ENCODE assay signal across 19 cellular contexts in the genomic region with DNA sequence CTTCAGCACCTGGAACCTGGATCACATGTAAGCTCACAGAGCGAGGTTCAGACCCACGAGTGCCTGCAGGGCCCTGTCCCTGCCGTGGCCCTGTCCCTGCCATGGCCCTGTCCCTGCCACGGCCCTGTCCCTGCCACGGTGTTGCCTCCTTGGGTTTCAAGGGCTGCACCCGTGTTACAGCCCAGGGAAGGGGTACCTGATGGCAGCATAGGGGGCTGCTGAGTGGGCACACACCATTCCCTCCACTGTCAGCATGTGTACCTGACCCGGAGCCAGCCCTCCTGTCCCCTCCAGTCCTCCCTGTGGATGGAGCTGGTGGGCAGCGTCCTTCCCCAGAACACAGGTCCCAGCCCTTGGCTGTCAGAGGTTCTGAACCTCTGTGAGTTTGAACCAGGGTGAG. TPM values are rescaled to one million over a fixed set of nuclear protein-coding genes. Genes with fewer than 3 reads are reported as not detected.
DNase-seq lines count a peak whose midpoint lies in the region; ATAC-seq and TF ChIP-seq lines count a peak whose summit lies in the region.
"Had no signal": no experiment of that assay in that cellular context is flagged by ENCODE, and none has a peak within 500 bp of the region (broad histone marks: within the 10 kb centered on the region; RNA-seq: fewer than 3 reads in every experiment).

No MANE protein-coding gene starts in this region.

- no peak overlapping the region for H2BK12ac ChIP-seq in neuronal stem cell (ENCODE audit: low read length)

- no peaks in the 10 kb centered on the region for H3K9me3 Mint-ChIP-seq in chondrocyte (ENCODE audit: low read depth)
- H3K9me3 Mint-ChIP-seq: CD4-positive, alpha-beta T cell; CD8-positive, alpha-beta T cell had no signal

- H3K79me1 ChIP-seq in neuronal stem cell (ENCODE audit: low read depth, low read length): no peaks in the 10 kb centered on the region

- TF ChIP-seq CTCF in chondrocyte (IDR thresholded peaks at IDR 0.05) (no peak), lower lobe of right lung (IDR thresholded peaks at IDR 0.05) (no peak)

- no peaks in the 10 kb centered on the region for H3K27me3 Mint-ChIP-seq in chondrocyte (ENCODE audit: low read depth)
- H3K27me3 Mint-ChIP-seq: CD4-positive, alpha-beta T cell had no signal

- H3K9ac ChIP-seq in neuronal stem cell (ENCODE audit: low read depth, low read length, poor library complexity): no peak overlapping the region
- H3K9ac ChIP-seq: BLaER1 had no signal

- H3K4me1 ChIP-seq in lower lobe of right lung (no peaks in the 10 kb centered on the region), neuronal stem cell (ENCODE audit: control insufficient read depth in 2 of 2, insufficient read depth in 1 of 2, low read depth in 1 of 2, low read length in 2 of 2) (peaks cover 0 to 2% of the 10 kb centered on the region in 2 donors), aorta (ENCODE audit: control insufficient read depth in 1 of 2, insufficient read depth in 2 of 2, low read length in 2 of 2) (no peaks in the 10 kb centered on the region)
- H3K4me1 ChIP-seq: BE2C, Caco-2 had no signal

- H2BK15ac ChIP-seq in neuronal stem cell (ENCODE audit: low read length): no peak overlapping the region

- H2BK120ac ChIP-seq in neuronal stem cell (ENCODE audit: low read depth, low read length): no peak overlapping the region

- H2AFZ ChIP-seq in neuronal stem cell (ENCODE audit: low read length): no peak overlapping the region

- H3K23ac ChIP-seq in neuronal stem cell (ENCODE audit: low read depth, low read length, poor library complexity): peak overlapping the region; percentile 31

- H3K4me3 ChIP-seq in lower lobe of right lung (no peak overlapping the region), neuronal stem cell (ENCODE audit: low read length in 2 of 2) (no peak overlapping the region), aorta (ENCODE audit: low read length in 2 of 2) (no peak overlapping the region)
- H3K4me3 ChIP-seq: BLaER1 had no signal

- H3K4me3 Mint-ChIP-seq in chondrocyte (ENCODE audit: unreplicated experiment): no peak overlapping the region
- H3K4me3 Mint-ChIP-seq: CD4-positive, alpha-beta T cell; CD8-positive, alpha-beta T cell had no signal

- H3K27ac ChIP-seq in lower lobe of right lung (no peak overlapping the region), neuronal stem cell (replicated peaks; ENCODE audit: low read length) (no peak overlapping the region), aorta (ENCODE audit: low read depth in 1 of 2, low read length in 2 of 2) (no peak overlapping the region)
- H3K27ac ChIP-seq: BLaER1, C4-2B had no signal

- H4K8ac ChIP-seq in neuronal stem cell (ENCODE audit: low read depth, low read length): no peak overlapping the region

- H3K36me3 ChIP-seq in lower lobe of right lung (peaks cover 85% of the 10 kb centered on the region), neuronal stem cell (replicated peaks in 1 of 2; ENCODE audit: control insufficient read depth in 2 of 2, insufficient read depth in 2 of 2, low read length in 2 of 2) (peaks cover 8 to 21% of the 10 kb centered on the region in 2 donors), aorta (ENCODE audit: control insufficient read depth in 1 of 2, insufficient read depth in 2 of 2, low read length in 1 of 2) (peaks cover 0 to 10% of the 10 kb centered on the region in 2 donors)
- H3K36me3 ChIP-seq: BE2C had no signal

- no peak overlapping the region for H3K4me2 ChIP-seq in neuronal stem cell (ENCODE audit: insufficient read depth, low read length, poor library complexity, severe bottlenecking)
- H3K4me2 ChIP-seq: BLaER1 had no signal

- no peak overlapping the region for H3K14ac ChIP-seq in neuronal stem cell (ENCODE audit: low read length)

- no peak overlapping the region for H4K91ac ChIP-seq in neuronal stem cell (ENCODE audit: low read depth, low read length, poor library complexity)

- DNase-seq in chondrocyte (ENCODE audit: low spot score): peak; percentile 63
- DNase-seq in lower lobe of right lung: peak; percentile 16
- DNase-seq in neuronal stem cell (ENCODE audit: low spot score): no peak
- DNase-seq in aorta: peak; percentile 20 to 43
- DNase-seq in C1 segment of cervical spinal cord (lab: John Stamatoyannopoulos, UW): no peak
- no peak for DNase-seq in amniotic stem cell (lab: John Stamatoyannopoulos, UW)
- DNase-seq: 8988T; ACHN; BE2C; Caco-2; Calu3; CD4-positive, alpha-beta T cell; CD8-positive, alpha-beta T cell; DMS79 treated with DMSO at 0.1 percent for 48 hours; GF-D8 had no signal

- H3K18ac ChIP-seq in neuronal stem cell (ENCODE audit: low read length): no peak overlapping the region

- H2BK5ac ChIP-seq in neuronal stem cell (ENCODE audit: low read length): no peak overlapping the region

- ATAC-seq in lower lobe of right lung (no peak), aorta (ENCODE audit: low FRiP score) (no peak), GM19035 (IDR thresholded peaks at IDR 0.05; ENCODE audit: unreplicated experiment) (no peak), HG02870 (IDR thresholded peaks at IDR 0.05; ENCODE audit: unreplicated experiment) (no peak)
- ATAC-seq: CD8-positive, alpha-beta T cell had no signal

- intact Hi-C loops in lower lobe of right lung (cut with DNase I) (no loop called here), aorta (cut with DNase I) (no loop called here)

- no peak overlapping the region for H2AK5ac ChIP-seq in neuronal stem cell (ENCODE audit: low read depth, low read length)

- H3K27ac Mint-ChIP-seq in chondrocyte (ENCODE audit: unreplicated experiment): no peak overlapping the region
- H3K27ac Mint-ChIP-seq: CD4-positive, alpha-beta T cell; CD8-positive, alpha-beta T cell had no signal

- WGBS in neuronal stem cell (ENCODE audit: extremely low coverage in 2 of 2, insufficient read length in 2 of 2, insufficient replicate concordance in 1 of 2), 2 donors: no CpG with 5 or more reads among the region's 8 CpGs
- 88 to 93% methylated on average over 8 of the region's 8 CpGs for WGBS in aorta, 2 donors

- H3K9me3 ChIP-seq in lower lobe of right lung (no peaks in the 10 kb centered on the region), neuronal stem cell (replicated peaks in 1 of 2; ENCODE audit: control insufficient read depth in 2 of 2, insufficient read depth in 1 of 2, low read depth in 1 of 2, low read length in 2 of 2) (peaks cover 0 to 9% of the 10 kb centered on the region in 2 donors), aorta (ENCODE audit: control insufficient read depth, low read length) (no peaks in the 10 kb centered on the region)
- H3K9me3 ChIP-seq: BE2C, BLaER1, Caco-2 had no signal

- peaks cover 16% of the 10 kb centered on the region for H3K36me3 Mint-ChIP-seq in chondrocyte (ENCODE audit: low read depth)

- no peaks in the 10 kb centered on the region for H3K27me3 ChIP-seq in lower lobe of right lung (ENCODE audit: low read depth)
- no peaks in the 10 kb centered on the region for H3K27me3 ChIP-seq in neuronal stem cell (ENCODE audit: control insufficient read depth in 3 of 3, insufficient read depth in 3 of 3, low read depth in 1 of 3, low read length in 3 of 3)
- H3K27me3 ChIP-seq in aorta (ENCODE audit: control insufficient read depth in 1 of 2, insufficient read depth in 2 of 2, low read length in 1 of 2): no peaks in the 10 kb centered on the region
- H3K27me3 ChIP-seq: BE2C, BLaER1 had no signal

- no peaks in the 10 kb centered on the region for H3K4me1 Mint-ChIP-seq in chondrocyte (ENCODE audit: low read depth)

- no peak overlapping the region for H3K4ac ChIP-seq in neuronal stem cell (ENCODE audit: low read length)

RNA-seq across cellular contexts. Expression of gene DFFB, which starts 15.3 kb away (rescaled TPM):
- total RNA-seq in chondrocyte (5.8 to 8.2 TPM (median 7.3 TPM) in 3 replicates), lower lobe of right lung (10.6 TPM), aorta (10 to 100 TPM in 1 of 2 donors, 1 to 10 TPM in 1; 5.7 to 10.2 TPM)
- polyA plus RNA-seq in neuronal stem cell (2013, experiment 1 of 2): 6.6 TPM
- polyA plus RNA-seq in neuronal stem cell (2013, experiment 2 of 2): 7.4 TPM
- 1 to 10 TPM; 4.3 to 8.1 TPM for polyA plus RNA-seq in aorta

RNA-seq across cellular contexts. Expression of gene CEP104, which starts 15.5 kb away (rescaled TPM):
- total RNA-seq in chondrocyte (37.4 to 40.6 TPM (median 37.6 TPM) in 3 replicates), lower lobe of right lung (53.9 TPM), aorta (10 to 100 TPM; 47.8 to 53.6 TPM)
- 12.6 TPM for polyA plus RNA-seq in neuronal stem cell (2013, experiment 1 of 2)
- 13.2 TPM for polyA plus RNA-seq in neuronal stem cell (2013, experiment 2 of 2)
- 1 to 10 TPM; 8.1 to 8.5 TPM for polyA plus RNA-seq in aorta

RNA-seq across cellular contexts. Expression of gene C1orf174, which starts 27.5 kb away (rescaled TPM):
- total RNA-seq in chondrocyte (25.0 to 25.7 TPM (median 25.3 TPM) in 3 replicates), lower lobe of right lung (19.8 TPM), aorta (10 to 100 TPM; 16.7 to 19.8 TPM)
- polyA plus RNA-seq in neuronal stem cell (2013, experiment 1 of 2): 30.3 TPM
- polyA plus RNA-seq in neuronal stem cell (2013, experiment 2 of 2): 30.5 TPM
- 10 to 100 TPM; 12.6 to 15.6 TPM for polyA plus RNA-seq in aorta

Comparison
In these comparisons a context has a peak if more than half of its experiments do, and no peak if none do; other contexts are left out.
1. DNase-seq: peak in chondrocyte (single experiment), lower lobe of right lung (single experiment) and aorta (2 of 2); none in neuronal stem cell (single experiment), C1 segment of cervical spinal cord (0 of 14) and amniotic stem cell (single experiment).